1 cellular context compared by ENCODE assay signal in genomic region chr1:108746382-108747127, GRCh38.
A peak's percentile ranks its signal among the peaks of the same experiment; 100 is the strongest.
TF ChIP-seq lines count a peak whose summit lies in the region.

STXBP3 (plus strand) TSS chr1:108746674; CDS start chr1:108746738, 64 bp downstream.

TF ChIP-seq in K562, 482 proteins besides CTCF, POLR2A, EP300 and RAD21 (continued from another document and continues in another):
- peak; percentile 7; the same call in 1 of the 2 replicates for TF ChIP-seq ZHX1 (conservative IDR thresholded peaks at IDR 0.05; ENCODE audit: low read length)
- TF ChIP-seq POLR2B (IDR thresholded peaks at IDR 0.05; ENCODE audit: low read depth, partially characterized antibody), result peak; percentile 99
- TF ChIP-seq YY1 (IDR thresholded peaks at IDR 0.05; ENCODE audit: borderline replicate concordance in 1 of 3, control insufficient read depth in 1 of 3, extremely low read depth in 1 of 3, insufficient read depth in 3 of 3, insufficient read length in 1 of 3, insufficient replicate concordance in 2 of 3, low read depth in 1 of 3, low read length in 2 of 3), result peak; percentile 68 to 95 (median 90)
- TF ChIP-seq SREBF2 (CRISPR knock-in tag; IDR thresholded peaks at IDR 0.05), result no peak
- peak; percentile 67 for TF ChIP-seq RNF2 (IDR thresholded peaks at IDR 0.05)
- peak; percentile 71; the same call in 1 of the 2 replicates for TF ChIP-seq ZNF431 (CRISPR knock-in tag; IDR thresholded peaks at IDR 0.05)
- TF ChIP-seq MCM3 (IDR thresholded peaks at IDR 0.05), result no peak
- TF ChIP-seq MEF2A (IDR thresholded peaks at IDR 0.05; ENCODE audit: control insufficient read depth, low read depth, low read length), result no peak
- TF ChIP-seq SREBF1 (IDR thresholded peaks at IDR 0.05; ENCODE audit: borderline replicate concordance, low read depth, low read length), result no peak
- TF ChIP-seq CREB3 (tag; conservative IDR thresholded peaks at IDR 0.05; ENCODE audit: low read depth), result peak; percentile 59; the same call in 1 of the 2 replicates
- TF ChIP-seq TEAD1 (CRISPR knock-in tag; IDR thresholded peaks at IDR 0.05), result peak in 1 of 2 experiments; percentile 96; a peak in 3 of 4 replicates
- TF ChIP-seq RBM22 (IDR thresholded peaks at IDR 0.05; ENCODE audit: low read depth, low read length, poor library complexity, severe bottlenecking), result peak; percentile 94
- TF ChIP-seq ZFP1 (CRISPR knock-in tag; IDR thresholded peaks at IDR 0.05), result 0 out of 2 replicates have a peak, but pooled peaks have one; percentile 76
- peak; percentile 76; the same call in 1 of the 2 replicates for TF ChIP-seq GTF2E2 (tag; IDR thresholded peaks at IDR 0.05)
- 0 out of 2 replicates have a peak, but pooled peaks have one; percentile 81 for TF ChIP-seq RB1 (IDR thresholded peaks at IDR 0.05; ENCODE audit: low read depth)
- TF ChIP-seq ARID3B (CRISPR knock-in tag; IDR thresholded peaks at IDR 0.05; ENCODE audit: borderline replicate concordance), result no peak
- TF ChIP-seq SMC3 (conservative IDR thresholded peaks at IDR 0.05; ENCODE audit: insufficient read depth, low read depth, low read length), result peak; percentile 32; the same call in 1 of the 2 replicates
- no peak for TF ChIP-seq JUNB (CRISPR knock-in tag; conservative IDR thresholded peaks at IDR 0.05)
- TF ChIP-seq TAF9B (IDR thresholded peaks at IDR 0.05; ENCODE audit: partially characterized antibody), result peak; percentile 95
- TF ChIP-seq ZNF76 (CRISPR knock-in tag; IDR thresholded peaks at IDR 0.05; ENCODE audit: borderline replicate concordance), result no peak
- no peak for TF ChIP-seq DDX20 (tag; IDR thresholded peaks at IDR 0.05; ENCODE audit: low read depth)
- TF ChIP-seq FOXP4 (CRISPR knock-in tag; IDR thresholded peaks at IDR 0.05; ENCODE audit: borderline replicate concordance), result peak; percentile 21; the same call in 1 of the 2 replicates
- TF ChIP-seq IRF1 (CRISPR knock-in tag; IDR thresholded peaks at IDR 0.05; ENCODE audit: borderline replicate concordance), result no peak
- peak; percentile 92 for TF ChIP-seq POLR2H (tag; IDR thresholded peaks at IDR 0.05; ENCODE audit: low read depth)
- TF ChIP-seq ZNF395 (CRISPR knock-in tag; IDR thresholded peaks at IDR 0.05), result peak; percentile 84; the same call in 1 of the 2 replicates
- TF ChIP-seq E2F8 (IDR thresholded peaks at IDR 0.05; ENCODE audit: low read depth, partially characterized antibody), result peak; percentile 81
- TF ChIP-seq SIN3A (IDR thresholded peaks at IDR 0.05; ENCODE audit: borderline replicate concordance in 2 of 2, control insufficient read depth in 1 of 2, low read depth in 2 of 2, low read length in 2 of 2), result peak in 1 of 2 experiments; percentile 62; a peak in 1 of 4 replicates
- no peak for TF ChIP-seq CCAR2 (IDR thresholded peaks at IDR 0.05; ENCODE audit: low read depth, low read length)
- TF ChIP-seq ZNF384 (IDR thresholded peaks at IDR 0.05; ENCODE audit: low read depth, low read length), result no peak; the same call in 1 of the 2 replicates
- 0 out of 2 replicates have a peak, but pooled peaks have one; percentile 30 for TF ChIP-seq GATAD2A (IDR thresholded peaks at IDR 0.05)
- TF ChIP-seq CBFB (CRISPR knock-in tag; IDR thresholded peaks at IDR 0.05), result no peak; the same call in 1 of the 2 replicates
- TF ChIP-seq BCLAF1 (IDR thresholded peaks at IDR 0.05; ENCODE audit: borderline replicate concordance in 1 of 2, control insufficient read depth in 1 of 2, low read depth in 2 of 2, low read length in 1 of 2), result no peak
- peak; percentile 35 for TF ChIP-seq USF1 (CRISPR knock-in tag; IDR thresholded peaks at IDR 0.05)
- no peak for TF ChIP-seq GABPA (tag; conservative IDR thresholded peaks at IDR 0.05; ENCODE audit: low read depth)
- TF ChIP-seq MEIS2 (IDR thresholded peaks at IDR 0.05; ENCODE audit: partially characterized antibody), result peak; percentile 47
- 0 out of 2 replicates have a peak, but pooled peaks have one; percentile 88 for TF ChIP-seq GTF2F1 (IDR thresholded peaks at IDR 0.05; ENCODE audit: low read depth, low read length)
- TF ChIP-seq SIRT6 (IDR thresholded peaks at IDR 0.05; ENCODE audit: low read depth, low read length), result no peak
- peak; percentile 98 for TF ChIP-seq CREM (IDR thresholded peaks at IDR 0.05; ENCODE audit: low read depth)
- 0 out of 2 replicates have a peak, but pooled peaks have one; percentile 69 for TF ChIP-seq ZFP91 (CRISPR knock-in tag; IDR thresholded peaks at IDR 0.05)
- TF ChIP-seq RBM25 (IDR thresholded peaks at IDR 0.05; ENCODE audit: low read depth, low read length, severe bottlenecking), result no peak
